Comparison of ENCODE assay signal across 1 cellular context in the genomic region with DNA sequence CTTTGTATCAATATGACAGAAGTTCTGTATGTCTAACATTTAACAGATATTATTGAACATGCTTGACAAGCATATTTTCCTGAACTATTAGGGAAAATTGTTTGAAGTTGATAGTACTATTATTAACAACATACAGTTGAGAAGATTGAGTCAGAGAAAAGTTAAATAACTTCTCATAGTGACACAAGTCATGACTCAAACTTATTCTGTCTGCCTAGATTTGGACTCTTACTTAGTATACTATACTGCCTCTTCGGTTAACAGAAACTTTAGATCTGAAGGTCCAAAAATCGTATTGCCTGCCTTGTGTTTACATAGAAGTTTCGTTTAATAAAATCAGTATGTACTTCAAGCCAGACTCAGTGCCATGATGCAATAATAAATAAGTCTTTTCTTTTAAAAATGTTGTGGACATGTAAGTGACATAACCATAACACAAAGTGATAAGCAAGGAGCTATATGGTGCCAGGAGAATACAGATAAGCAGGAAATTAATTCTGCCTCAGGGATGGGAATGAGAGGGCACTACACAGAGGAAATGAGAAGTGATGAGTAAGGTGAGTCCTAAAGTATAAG.
TF ChIP-seq lines count a peak whose summit lies in the region.

No MANE protein-coding gene starts in this region.

TF ChIP-seq in WTC11, 78 proteins besides CTCF, POLR2A, EP300 and RAD21 (continued from another document):
- TF ChIP-seq, protein P1, sequence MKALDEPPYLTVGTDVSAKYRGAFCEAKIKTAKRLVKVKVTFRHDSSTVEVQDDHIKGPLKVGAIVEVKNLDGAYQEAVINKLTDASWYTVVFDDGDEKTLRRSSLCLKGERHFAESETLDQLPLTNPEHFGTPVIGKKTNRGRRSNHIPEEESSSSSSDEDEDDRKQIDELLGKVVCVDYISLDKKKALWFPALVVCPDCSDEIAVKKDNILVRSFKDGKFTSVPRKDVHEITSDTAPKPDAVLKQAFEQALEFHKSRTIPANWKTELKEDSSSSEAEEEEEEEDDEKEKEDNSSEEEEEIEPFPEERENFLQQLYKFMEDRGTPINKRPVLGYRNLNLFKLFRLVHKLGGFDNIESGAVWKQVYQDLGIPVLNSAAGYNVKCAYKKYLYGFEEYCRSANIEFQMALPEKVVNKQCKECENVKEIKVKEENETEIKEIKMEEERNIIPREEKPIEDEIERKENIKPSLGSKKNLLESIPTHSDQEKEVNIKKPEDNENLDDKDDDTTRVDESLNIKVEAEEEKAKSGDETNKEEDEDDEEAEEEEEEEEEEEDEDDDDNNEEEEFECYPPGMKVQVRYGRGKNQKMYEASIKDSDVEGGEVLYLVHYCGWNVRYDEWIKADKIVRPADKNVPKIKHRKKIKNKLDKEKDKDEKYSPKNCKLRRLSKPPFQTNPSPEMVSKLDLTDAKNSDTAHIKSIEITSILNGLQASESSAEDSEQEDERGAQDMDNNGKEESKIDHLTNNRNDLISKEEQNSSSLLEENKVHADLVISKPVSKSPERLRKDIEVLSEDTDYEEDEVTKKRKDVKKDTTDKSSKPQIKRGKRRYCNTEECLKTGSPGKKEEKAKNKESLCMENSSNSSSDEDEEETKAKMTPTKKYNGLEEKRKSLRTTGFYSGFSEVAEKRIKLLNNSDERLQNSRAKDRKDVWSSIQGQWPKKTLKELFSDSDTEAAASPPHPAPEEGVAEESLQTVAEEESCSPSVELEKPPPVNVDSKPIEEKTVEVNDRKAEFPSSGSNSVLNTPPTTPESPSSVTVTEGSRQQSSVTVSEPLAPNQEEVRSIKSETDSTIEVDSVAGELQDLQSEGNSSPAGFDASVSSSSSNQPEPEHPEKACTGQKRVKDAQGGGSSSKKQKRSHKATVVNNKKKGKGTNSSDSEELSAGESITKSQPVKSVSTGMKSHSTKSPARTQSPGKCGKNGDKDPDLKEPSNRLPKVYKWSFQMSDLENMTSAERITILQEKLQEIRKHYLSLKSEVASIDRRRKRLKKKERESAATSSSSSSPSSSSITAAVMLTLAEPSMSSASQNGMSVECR (CRISPR knock-in tag; IDR thresholded peaks at IDR 0.05; ENCODE audit: borderline replicate concordance): no peak
- TF ChIP-seq, protein P2, sequence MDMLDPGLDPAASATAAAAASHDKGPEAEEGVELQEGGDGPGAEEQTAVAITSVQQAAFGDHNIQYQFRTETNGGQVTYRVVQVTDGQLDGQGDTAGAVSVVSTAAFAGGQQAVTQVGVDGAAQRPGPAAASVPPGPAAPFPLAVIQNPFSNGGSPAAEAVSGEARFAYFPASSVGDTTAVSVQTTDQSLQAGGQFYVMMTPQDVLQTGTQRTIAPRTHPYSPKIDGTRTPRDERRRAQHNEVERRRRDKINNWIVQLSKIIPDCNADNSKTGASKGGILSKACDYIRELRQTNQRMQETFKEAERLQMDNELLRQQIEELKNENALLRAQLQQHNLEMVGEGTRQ (CRISPR knock-in tag; IDR thresholded peaks at IDR 0.05): no peak
- TF ChIP-seq, protein P3, sequence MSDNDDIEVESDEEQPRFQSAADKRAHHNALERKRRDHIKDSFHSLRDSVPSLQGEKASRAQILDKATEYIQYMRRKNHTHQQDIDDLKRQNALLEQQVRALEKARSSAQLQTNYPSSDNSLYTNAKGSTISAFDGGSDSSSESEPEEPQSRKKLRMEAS (CRISPR knock-in tag; IDR thresholded peaks at IDR 0.05): no peak
- TF ChIP-seq CBFB (CRISPR knock-in tag; IDR thresholded peaks at IDR 0.05; ENCODE audit: low read depth) (no peak), SOX15 (CRISPR knock-in tag; IDR thresholded peaks at IDR 0.05) (no peak), CREM (CRISPR knock-in tag; IDR thresholded peaks at IDR 0.05) (no peak), TEAD1 (CRISPR knock-in tag; IDR thresholded peaks at IDR 0.05) (no peak), FOXP1 (CRISPR knock-in tag; IDR thresholded peaks at IDR 0.05; ENCODE audit: borderline replicate concordance) (no peak), ELF4 (CRISPR knock-in tag; IDR thresholded peaks at IDR 0.05; ENCODE audit: low read depth) (no peak), GTF2I (CRISPR knock-in tag; conservative IDR thresholded peaks at IDR 0.05) (no peak)
- TF ChIP-seq, protein P4, sequence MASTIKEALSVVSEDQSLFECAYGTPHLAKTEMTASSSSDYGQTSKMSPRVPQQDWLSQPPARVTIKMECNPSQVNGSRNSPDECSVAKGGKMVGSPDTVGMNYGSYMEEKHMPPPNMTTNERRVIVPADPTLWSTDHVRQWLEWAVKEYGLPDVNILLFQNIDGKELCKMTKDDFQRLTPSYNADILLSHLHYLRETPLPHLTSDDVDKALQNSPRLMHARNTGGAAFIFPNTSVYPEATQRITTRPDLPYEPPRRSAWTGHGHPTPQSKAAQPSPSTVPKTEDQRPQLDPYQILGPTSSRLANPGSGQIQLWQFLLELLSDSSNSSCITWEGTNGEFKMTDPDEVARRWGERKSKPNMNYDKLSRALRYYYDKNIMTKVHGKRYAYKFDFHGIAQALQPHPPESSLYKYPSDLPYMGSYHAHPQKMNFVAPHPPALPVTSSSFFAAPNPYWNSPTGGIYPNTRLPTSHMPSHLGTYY (CRISPR knock-in tag; IDR thresholded peaks at IDR 0.05): no peak
